Comparison of ENCODE assay signal across 8 cellular contexts in the genomic region with DNA sequence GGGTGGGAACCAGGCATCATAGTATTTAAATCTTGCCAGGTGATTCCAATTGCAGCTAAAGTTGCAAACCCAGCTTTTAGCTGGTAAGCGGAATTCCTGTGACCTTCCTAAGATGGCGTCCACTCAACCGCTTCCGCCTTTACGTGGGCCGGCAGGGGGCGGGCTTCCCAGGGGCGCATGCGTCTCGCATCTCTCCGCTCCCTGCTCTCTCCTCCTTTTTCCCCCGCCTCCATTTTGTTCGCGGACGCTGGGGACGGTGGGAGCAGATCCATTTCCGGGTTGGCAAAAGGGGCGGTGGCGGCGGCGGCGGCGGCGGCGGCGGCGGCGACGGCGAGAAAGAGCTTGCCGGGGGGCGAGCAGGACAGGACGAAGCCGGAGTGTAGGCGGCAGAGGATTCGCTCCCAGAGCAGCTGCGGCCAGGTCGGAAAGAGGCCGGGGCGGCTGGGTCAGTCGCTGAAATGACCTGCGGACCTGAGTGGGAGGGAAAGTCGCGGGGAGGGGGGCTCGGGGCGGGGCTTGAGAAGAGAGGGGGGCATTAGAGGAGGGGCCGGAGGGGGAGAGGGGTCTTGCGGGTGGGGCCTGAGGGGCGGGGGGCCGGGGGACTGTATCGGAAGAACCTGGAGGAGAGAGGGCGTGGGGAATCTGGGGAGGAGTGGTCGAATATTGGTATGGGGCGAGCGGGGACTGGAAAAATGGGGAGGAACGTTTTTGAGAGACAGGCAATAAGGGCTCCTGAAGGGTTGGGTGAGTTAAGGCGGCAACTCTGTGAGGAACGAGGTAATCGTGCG. TPM values are rescaled to one million over a fixed set of nuclear protein-coding genes. Genes with fewer than 3 reads are reported as not detected.
DNase-seq lines count a peak whose midpoint lies in the region; ATAC-seq, FAIRE-seq and TF ChIP-seq lines count a peak whose summit lies in the region.

A gene with protein sequence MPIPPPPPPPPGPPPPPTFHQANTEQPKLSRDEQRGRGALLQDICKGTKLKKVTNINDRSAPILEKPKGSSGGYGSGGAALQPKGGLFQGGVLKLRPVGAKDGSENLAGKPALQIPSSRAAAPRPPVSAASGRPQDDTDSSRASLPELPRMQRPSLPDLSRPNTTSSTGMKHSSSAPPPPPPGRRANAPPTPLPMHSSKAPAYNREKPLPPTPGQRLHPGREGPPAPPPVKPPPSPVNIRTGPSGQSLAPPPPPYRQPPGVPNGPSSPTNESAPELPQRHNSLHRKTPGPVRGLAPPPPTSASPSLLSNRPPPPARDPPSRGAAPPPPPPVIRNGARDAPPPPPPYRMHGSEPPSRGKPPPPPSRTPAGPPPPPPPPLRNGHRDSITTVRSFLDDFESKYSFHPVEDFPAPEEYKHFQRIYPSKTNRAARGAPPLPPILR (plus strand): TSS at position 232 of the 788 bp plus-strand sequence. CDS start 37,156 bp downstream, outside the sequence.

- no peaks in the 10 kb centered on the region for H3K36me3 Mint-ChIP-seq in immature natural killer cell

- no peaks in the 10 kb centered on the region for H3K9me3 ChIP-seq in WERI-Rb-1 (ENCODE audit: severe bottlenecking)

- H3K27ac Mint-ChIP-seq in immature natural killer cell: peak within 1 kb of the TSS; percentile 98 to 100 (median 100)

- peak within 1 kb of the TSS; percentile 89 for H2AFZ ChIP-seq in ACC112 (ENCODE audit: low read length, unreplicated experiment)

- no peaks in the 10 kb centered on the region for H3K36me3 ChIP-seq in ACC112 (ENCODE audit: insufficient read depth, low read length)
- peaks cover 5% of the 10 kb centered on the region for H3K36me3 ChIP-seq in WERI-Rb-1
- H3K36me3 ChIP-seq in bronchial epithelial cell (ENCODE audit: control insufficient read depth, insufficient read depth, low read length): peaks cover 2% of the 10 kb centered on the region

- peaks cover 3 to 10% (median 6%) of the 10 kb centered on the region in 3 donors for H3K27me3 Mint-ChIP-seq in immature natural killer cell (ENCODE audit: low read depth in 3 of 3)

- H3K4me1 Mint-ChIP-seq in immature natural killer cell: peaks cover 29 to 48% of the 10 kb centered on the region in 2 donors

- H3K9me3 Mint-ChIP-seq in immature natural killer cell: no peaks in the 10 kb centered on the region

- H3K27me3 ChIP-seq in ACC112 (ENCODE audit: insufficient read depth, low read length): no peaks in the 10 kb centered on the region
- no peaks in the 10 kb centered on the region for H3K27me3 ChIP-seq in WERI-Rb-1 (ENCODE audit: insufficient read depth, low read depth, severe bottlenecking)
- H3K27me3 ChIP-seq in bronchial epithelial cell (ENCODE audit: control insufficient read depth, insufficient read depth, low read length): no peaks in the 10 kb centered on the region

- H3K4me1 ChIP-seq in ACC112 (ENCODE audit: control insufficient read depth, insufficient read depth, low read length, unreplicated experiment): peaks cover 19% of the 10 kb centered on the region

- FAIRE-seq in bronchial epithelial cell (lab: Jason Lieb, UNC): no peak

- DNase-seq in NCI-H2227 (lab: John Stamatoyannopoulos, UW; ENCODE audit: unreplicated experiment) (peak; percentile 99), WERI-Rb-1 (peak; percentile 100), bronchial epithelial cell (ENCODE audit: low read depth) (peak; percentile 89), immature natural killer cell (peak; percentile 96 to 97 (median 97)), smooth muscle cell of the brain vasculature (ENCODE audit: low read depth, low spot score) (peak; percentile 91)

- H3K27ac ChIP-seq in ACC112 (ENCODE audit: low read depth, low read length): peak within 1 kb of the TSS; percentile 92
- H3K27ac ChIP-seq in WERI-Rb-1: peak within 1 kb of the TSS; percentile 78

- peak within 1 kb of the TSS; percentile 87 to 99 (median 94) for H3K4me3 Mint-ChIP-seq in immature natural killer cell

- peak; percentile 89 for ATAC-seq in GM18867 (IDR thresholded peaks at IDR 0.05; ENCODE audit: unreplicated experiment)
- peak; percentile 91 for ATAC-seq in HG03135 (IDR thresholded peaks at IDR 0.05; ENCODE audit: unreplicated experiment)

- H3K79me2 ChIP-seq in ACC112 (ENCODE audit: control insufficient read depth, insufficient read depth, low read length, unreplicated experiment): peaks cover 31% of the 10 kb centered on the region

- peak within 1 kb of the TSS; percentile 95 for H3K4me3 ChIP-seq in ACC112 (ENCODE audit: low read depth, low read length)
- H3K4me3 ChIP-seq in WERI-Rb-1 (ENCODE audit: low read depth, low read length): peak within 1 kb of the TSS; percentile 95
- H3K4me3 ChIP-seq in bronchial epithelial cell (ENCODE audit: low read depth, low read length): peak within 1 kb of the TSS; percentile 59

- TF ChIP-seq CTCF in WERI-Rb-1 (IDR thresholded peaks at IDR 0.05; ENCODE audit: low read depth, low read length) (peak; percentile 81), bronchial epithelial cell (IDR thresholded peaks at IDR 0.05; ENCODE audit: insufficient read depth, low read length, severe bottlenecking) (peak; percentile 87)

RNA-seq across cellular contexts. Expression of the gene that starts here (rescaled TPM):
- 6.3 and 8.8 TPM in 2 replicates for total RNA-seq in bronchial epithelial cell
- 10 to 100 TPM in 1 of 3 donors, 1 to 10 TPM in 2; 4.0 to 14.2 (median 5.2) TPM for polyA plus RNA-seq in immature natural killer cell

Comparison
In these comparisons a context has a peak if more than half of its experiments do, and no peak if none do; other contexts are left out.
1. Peak in every context shown above with its lines: DNase-seq, ATAC-seq, H3K4me3 ChIP-seq and H3K27ac ChIP-seq.